Comparison of ENCODE assay signal across 1 cellular context in the genomic region with DNA sequence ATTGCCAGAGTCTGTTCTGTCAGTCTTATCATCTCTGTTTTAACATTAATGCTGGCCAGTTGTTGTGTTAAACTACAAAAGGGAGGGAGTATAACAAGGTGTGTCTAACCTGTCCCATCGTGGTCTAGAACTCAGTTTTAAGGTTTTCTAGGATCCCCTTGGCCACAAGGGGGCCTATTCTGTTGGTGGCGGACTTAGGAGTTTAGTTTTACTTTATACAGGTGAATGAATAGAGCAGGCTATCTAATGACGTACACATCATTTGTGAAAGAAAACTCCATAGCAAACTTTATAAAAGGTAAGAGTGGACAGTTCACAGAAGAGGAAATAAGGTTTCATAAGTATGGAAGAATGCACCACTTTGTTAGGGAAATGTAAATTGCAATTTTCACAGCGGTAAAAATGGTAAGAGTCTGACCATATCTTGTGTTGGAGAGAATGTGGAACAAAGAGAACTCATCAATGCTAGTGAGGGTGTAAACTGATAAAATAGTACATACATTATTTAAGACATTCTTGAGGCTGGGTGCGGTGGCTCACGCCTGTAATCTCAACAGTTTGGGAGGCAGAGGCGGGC.
TF ChIP-seq lines count a peak whose summit lies in the region.

No MANE protein-coding gene starts in this region.

TF ChIP-seq in HepG2, 621 proteins besides CTCF, POLR2A, EP300 and RAD21:
- TF ChIP-seq ZBTB38 (CRISPR knock-in tag; IDR thresholded peaks at IDR 0.05): peak; percentile 58; the same call in 1 of the 2 replicates
- peak; percentile 43 for TF ChIP-seq STAG1 (CRISPR knock-in tag; IDR thresholded peaks at IDR 0.05)
- TF ChIP-seq GABPB1 (CRISPR knock-in tag; IDR thresholded peaks at IDR 0.05): no peak
- peak; percentile 82; the same call in 1 of the 2 replicates for TF ChIP-seq ZNF121 (CRISPR knock-in tag; IDR thresholded peaks at IDR 0.05)
- TF ChIP-seq GATAD2A (CRISPR knock-in tag; IDR thresholded peaks at IDR 0.05): 0 out of 2 replicates have a peak, but pooled peaks have one; percentile 20
- TF ChIP-seq, protein P1, sequence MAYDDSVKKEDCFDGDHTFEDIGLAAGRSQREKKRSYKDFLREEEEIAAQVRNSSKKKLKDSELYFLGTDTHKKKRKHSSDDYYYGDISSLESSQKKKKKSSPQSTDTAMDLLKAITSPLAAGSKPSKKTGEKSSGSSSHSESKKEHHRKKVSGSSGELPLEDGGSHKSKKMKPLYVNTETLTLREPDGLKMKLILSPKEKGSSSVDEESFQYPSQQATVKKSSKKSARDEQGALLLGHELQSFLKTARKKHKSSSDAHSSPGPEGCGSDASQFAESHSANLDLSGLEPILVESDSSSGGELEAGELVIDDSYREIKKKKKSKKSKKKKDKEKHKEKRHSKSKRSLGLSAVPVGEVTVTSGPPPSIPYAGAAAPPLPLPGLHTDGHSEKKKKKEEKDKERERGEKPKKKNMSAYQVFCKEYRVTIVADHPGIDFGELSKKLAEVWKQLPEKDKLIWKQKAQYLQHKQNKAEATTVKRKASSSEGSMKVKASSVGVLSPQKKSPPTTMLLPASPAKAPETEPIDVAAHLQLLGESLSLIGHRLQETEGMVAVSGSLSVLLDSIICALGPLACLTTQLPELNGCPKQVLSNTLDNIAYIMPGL (CRISPR knock-in tag; IDR thresholded peaks at IDR 0.05; ENCODE audit: borderline replicate concordance in 1 of 2, low read depth in 1 of 2): 0 out of 4 replicates have a peak, but pooled peaks of 1 of the 2 experiments have one; percentile 28
- TF ChIP-seq SMC3 (IDR thresholded peaks at IDR 0.05; ENCODE audit: low read length): peak; percentile 46; the same call in 1 of the 2 replicates
- TF ChIP-seq, protein P2, sequence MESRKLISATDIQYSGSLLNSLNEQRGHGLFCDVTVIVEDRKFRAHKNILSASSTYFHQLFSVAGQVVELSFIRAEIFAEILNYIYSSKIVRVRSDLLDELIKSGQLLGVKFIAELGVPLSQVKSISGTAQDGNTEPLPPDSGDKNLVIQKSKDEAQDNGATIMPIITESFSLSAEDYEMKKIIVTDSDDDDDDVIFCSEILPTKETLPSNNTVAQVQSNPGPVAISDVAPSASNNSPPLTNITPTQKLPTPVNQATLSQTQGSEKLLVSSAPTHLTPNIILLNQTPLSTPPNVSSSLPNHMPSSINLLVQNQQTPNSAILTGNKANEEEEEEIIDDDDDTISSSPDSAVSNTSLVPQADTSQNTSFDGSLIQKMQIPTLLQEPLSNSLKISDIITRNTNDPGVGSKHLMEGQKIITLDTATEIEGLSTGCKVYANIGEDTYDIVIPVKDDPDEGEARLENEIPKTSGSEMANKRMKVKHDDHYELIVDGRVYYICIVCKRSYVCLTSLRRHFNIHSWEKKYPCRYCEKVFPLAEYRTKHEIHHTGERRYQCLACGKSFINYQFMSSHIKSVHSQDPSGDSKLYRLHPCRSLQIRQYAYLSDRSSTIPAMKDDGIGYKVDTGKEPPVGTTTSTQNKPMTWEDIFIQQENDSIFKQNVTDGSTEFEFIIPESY (CRISPR knock-in tag; IDR thresholded peaks at IDR 0.05): peak; percentile 6; the same call in 1 of the 2 replicates
- no peak for TF ChIP-seq FIP1L1 (IDR thresholded peaks at IDR 0.05; ENCODE audit: borderline replicate concordance, insufficient read depth, low read depth, low read length)
